In the genomic region with DNA sequence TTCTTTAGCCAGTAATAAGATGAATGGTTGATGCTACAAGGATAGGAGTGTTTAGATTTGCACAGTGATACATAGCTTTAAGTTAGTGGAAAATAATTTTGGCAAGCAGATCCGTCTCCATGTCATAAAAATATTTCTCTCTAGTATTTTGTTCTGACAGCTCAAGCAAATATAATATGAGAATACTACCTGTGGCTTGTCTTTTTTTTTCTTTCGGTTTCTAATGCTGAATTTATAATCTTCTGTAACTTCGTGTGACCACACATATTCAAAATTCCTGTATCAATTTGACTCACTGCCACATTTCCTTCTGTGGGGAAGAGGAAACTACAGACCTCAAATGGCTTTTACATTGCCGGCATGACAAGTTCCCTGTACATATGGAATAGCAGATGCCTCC, we compare ENCODE assay signal across 14 cellular contexts.
DNase-seq lines count a peak whose midpoint lies in the region; ATAC-seq and TF ChIP-seq lines count a peak whose summit lies in the region.
"Had no signal": no experiment of that assay in that cellular context is flagged by ENCODE, and none has a peak within 500 bp of the region (broad histone marks: within the 10 kb centered on the region; RNA-seq: fewer than 3 reads in every experiment).

No MANE protein-coding gene starts in this region.

- H3K9me3 ChIP-seq in mammary epithelial cell (replicated peaks; ENCODE audit: insufficient read depth, low read length) = no peaks in the 10 kb centered on the region
- H3K9me3 ChIP-seq: prostate gland, stomach had no signal

- in situ Hi-C loops in mammary epithelial cell (cut with MboI; ENCODE audit: low sequenced_read_pairs in 2 of 2) = no loop called here

- peak overlapping the region; percentile 22 for H3K27ac Mint-ChIP-seq in mesothelial cell of epicardium
- H3K27ac Mint-ChIP-seq in activated CD8-positive, alpha-beta T cell treated with anti-CD3 and anti-CD28 coated beads, Interleukin-2, amount 10 ng/mL, durations not matched to agents 7 days and 5 days = no peak overlapping the region

- H3K36me3 Mint-ChIP-seq in mesothelial cell of epicardium = no peaks in the 10 kb centered on the region
- H3K36me3 Mint-ChIP-seq in activated CD8-positive, alpha-beta T cell treated with anti-CD3 and anti-CD28 coated beads, Interleukin-2, amount 10 ng/mL, durations not matched to agents 7 days and 5 days (ENCODE audit: low read depth) = no peaks in the 10 kb centered on the region

- H3K4me3 ChIP-seq in mammary epithelial cell (replicated peaks in 1 of 3; ENCODE audit: insufficient read depth in 1 of 3, low read depth in 2 of 3, low read length in 3 of 3) = no peak overlapping the region
- H3K4me3 ChIP-seq in dorsolateral prefrontal cortex = no peak overlapping the region
- H3K4me3 ChIP-seq: prostate gland, stomach had no signal

- H4K20me1 ChIP-seq in mammary epithelial cell (ENCODE audit: insufficient read depth, low read length) = no peaks in the 10 kb centered on the region

- CTCF ChIA-PET in activated CD8-positive, alpha-beta T cell treated with anti-CD3 and anti-CD28 coated beads, Interleukin-2, amount 10 ng/mL, durations not matched to agents 7 days and 5 days (lab: Charles Lee) = no interaction called here
- CTCF ChIA-PET in mammary epithelial cell (lab: Charles Lee; ENCODE audit: low non-redundant PET) = no interaction called here

- H3K36me3 ChIP-seq in mammary epithelial cell (ENCODE audit: insufficient read depth, low read length) = no peaks in the 10 kb centered on the region
- H3K36me3 ChIP-seq: prostate gland, stomach had no signal

- dilution Hi-C loops in mammary epithelial cell (cut with HindIII; ENCODE audit: low sequenced_read_pairs) = no loop called here

- no peak for DNase-seq in mesothelial cell of epicardium (ENCODE audit: low spot score in 2 of 2, unreplicated experiment in 2 of 2)
- no peak for DNase-seq in activated CD8-positive, alpha-beta T cell treated with anti-CD3 and anti-CD28 coated beads, Interleukin-2, amount 10 ng/mL, durations not matched to agents 7 days and 5 days
- DNase-seq in SIG-M5 (lab: John Stamatoyannopoulos, UW) = no peak
- DNase-seq in mammary epithelial cell = no peak
- DNase-seq in dorsolateral prefrontal cortex = no peak
- DNase-seq: activated CD4-positive, alpha-beta T cell treated with anti-CD3 and anti-CD28 coated beads for 48 hours; activated gamma-delta T cell treated with Interleukin-2 at 50 U/mL for 16 hours; NCI-H146; stomach had no signal

- no peak overlapping the region for H3K9ac ChIP-seq in mammary epithelial cell (ENCODE audit: insufficient read depth, low read length)

- no peak overlapping the region for H3K4me3 Mint-ChIP-seq in mesothelial cell of epicardium
- H3K4me3 Mint-ChIP-seq in activated CD8-positive, alpha-beta T cell treated with anti-CD3 and anti-CD28 coated beads, Interleukin-2, amount 10 ng/mL, durations not matched to agents 7 days and 5 days = no peak overlapping the region

- POLR2A ChIA-PET in activated CD8-positive, alpha-beta T cell treated with anti-CD3 and anti-CD28 coated beads, Interleukin-2, amount 10 ng/mL, durations not matched to agents 7 days and 5 days (lab: Charles Lee) = no interaction called here

- H3K27ac ChIP-seq in mammary epithelial cell (ENCODE audit: insufficient read depth, low read depth, low read length) = no peak overlapping the region
- H3K27ac ChIP-seq in dorsolateral prefrontal cortex = no peak overlapping the region
- H3K27ac ChIP-seq: epithelial cell of prostate, prostate gland, stomach had no signal

- no peak overlapping the region for H2AFZ ChIP-seq in mammary epithelial cell (ENCODE audit: low read depth, low read length)

- no TSS peak for BruUV-seq in mammary epithelial cell (replicated peaks; lab: Mats Ljungman, UMichigan)

- H3K4me1 Mint-ChIP-seq in mesothelial cell of epicardium = peaks cover 33% of the 10 kb centered on the region
- H3K4me1 Mint-ChIP-seq in activated CD8-positive, alpha-beta T cell treated with anti-CD3 and anti-CD28 coated beads, Interleukin-2, amount 10 ng/mL, durations not matched to agents 7 days and 5 days (ENCODE audit: low read depth) = peaks cover 8% of the 10 kb centered on the region

- H3K79me2 ChIP-seq in mammary epithelial cell (ENCODE audit: insufficient read depth, low read length) = no peaks in the 10 kb centered on the region

- no peak for TF ChIP-seq CTCF in mesothelial cell of epicardium (IDR thresholded peaks at IDR 0.05; ENCODE audit: unreplicated experiment)
- no peak for TF ChIP-seq CTCF in mammary epithelial cell (conservative IDR thresholded peaks at IDR 0.05 in 1 of 2, IDR thresholded peaks at IDR 0.05 in 1 of 2; ENCODE audit: extremely low read depth in 1 of 2, insufficient read depth in 1 of 2, low read depth in 1 of 2, low read length in 2 of 2)
- TF ChIP-seq CTCF in dorsolateral prefrontal cortex (IDR thresholded peaks at IDR 0.05 in 54 of 56, conservative IDR thresholded peaks at IDR 0.05 in 2 of 56; ENCODE audit: low read depth in 1 of 56, partially characterized antibody in 56 of 56) = no peak

- intact Hi-C loops in mammary epithelial cell (cut with micrococcal nuclease) (no loop called here), dorsolateral prefrontal cortex (cut with DNase I) (no loop called here)

- H3K27me3 Mint-ChIP-seq in mesothelial cell of epicardium (ENCODE audit: low read depth) = no peaks in the 10 kb centered on the region
- peaks cover 4% of the 10 kb centered on the region for H3K27me3 Mint-ChIP-seq in activated CD8-positive, alpha-beta T cell treated with anti-CD3 and anti-CD28 coated beads, Interleukin-2, amount 10 ng/mL, durations not matched to agents 7 days and 5 days (ENCODE audit: low read depth)

- WGBS in mammary epithelial cell (ENCODE audit: low coverage, missing lambda C conversion rate) = 80% methylated on average over 4 of the region's 4 CpGs

- ATAC-seq in GM19023 (IDR thresholded peaks at IDR 0.05; ENCODE audit: unreplicated experiment) (peak; percentile 54), GM21786 (IDR thresholded peaks at IDR 0.05; ENCODE audit: unreplicated experiment) (peak; percentile 48), HG03175 (IDR thresholded peaks at IDR 0.05; ENCODE audit: unreplicated experiment) (peak; percentile 62)
- ATAC-seq in activated CD8-positive, alpha-beta T cell treated with anti-CD3 and anti-CD28 coated beads, Interleukin-2, amount 10 ng/mL, durations not matched to agents 7 days and 5 days = no peak

- no peaks in the 10 kb centered on the region for H3K27me3 ChIP-seq in mammary epithelial cell (ENCODE audit: insufficient read depth, low read length)
- peaks cover 0 to 12% (median 0%) of the 10 kb centered on the region in 45 donors for H3K27me3 ChIP-seq in dorsolateral prefrontal cortex
- H3K27me3 ChIP-seq: stomach had no signal

- H3K4me1 ChIP-seq in mammary epithelial cell (ENCODE audit: insufficient read depth, low read length) = peaks cover 19% of the 10 kb centered on the region
- H3K4me1 ChIP-seq: prostate gland, stomach had no signal

- H3K4me2 ChIP-seq in mammary epithelial cell (ENCODE audit: insufficient read depth, low read depth, low read length) = no peak overlapping the region

- no peaks in the 10 kb centered on the region for H3K9me3 Mint-ChIP-seq in mesothelial cell of epicardium
- no peaks in the 10 kb centered on the region for H3K9me3 Mint-ChIP-seq in activated CD8-positive, alpha-beta T cell treated with anti-CD3 and anti-CD28 coated beads, Interleukin-2, amount 10 ng/mL, durations not matched to agents 7 days and 5 days (ENCODE audit: insufficient read depth)
